Comparison of ENCODE assay signal across 11 cellular contexts in the genomic region with DNA sequence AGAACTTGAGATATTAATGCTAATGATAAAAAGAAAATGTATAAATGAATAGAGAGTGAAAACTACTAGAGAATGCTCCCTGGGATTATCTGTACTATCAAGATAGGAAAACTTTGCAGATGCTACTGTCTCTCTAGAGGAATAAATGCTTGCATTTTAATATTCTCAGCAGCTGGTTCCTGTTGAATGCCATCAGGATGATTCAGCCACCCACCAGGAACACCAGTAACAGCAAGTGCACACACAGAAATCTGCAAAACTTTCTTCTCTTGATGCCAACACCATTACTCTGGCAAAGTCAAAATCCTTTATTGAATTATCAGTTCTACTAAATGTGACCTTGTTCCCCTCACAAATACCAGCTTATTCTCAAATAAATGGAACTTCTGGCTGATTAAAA.
A peak's percentile ranks its signal among the peaks of the same experiment; 100 is the strongest.
DNase-seq lines count a peak whose midpoint lies in the region; ATAC-seq, FAIRE-seq and TF ChIP-seq lines count a peak whose summit lies in the region.
"Had no signal": no experiment of that assay in that cellular context is flagged by ENCODE, and none has a peak within 500 bp of the region (broad histone marks: within the 10 kb centered on the region; RNA-seq: fewer than 3 reads in every experiment).

No MANE protein-coding gene starts in this region.

- H3K4me1 ChIP-seq in A549 (peaks cover 15% of the 10 kb centered on the region), suprapubic skin (peaks cover 13% of the 10 kb centered on the region)

- no peak for FAIRE-seq in A549 (lab: Jason Lieb, UNC)
- FAIRE-seq: small intestine had no signal

- peak; percentile 45 to 50; a peak in 2 of 6 replicates for ATAC-seq in A549
- ATAC-seq in HG02981 (IDR thresholded peaks at IDR 0.05; ENCODE audit: unreplicated experiment) = no peak
- no peak for ATAC-seq in GM18870 (IDR thresholded peaks at IDR 0.05; ENCODE audit: unreplicated experiment)

- H3K9me3 ChIP-seq in A549 (no peaks in the 10 kb centered on the region), suprapubic skin (no peaks in the 10 kb centered on the region)

- in situ Hi-C loops in brain microvascular endothelial cell (cut with HindIII; ENCODE audit: low pct_ligation_motif_present, low sequenced_read_pairs) = no loop called here

- H3K36me3 ChIP-seq in brain microvascular endothelial cell (replicated peaks) = no peaks in the 10 kb centered on the region
- no peaks in the 10 kb centered on the region for H3K36me3 ChIP-seq in suprapubic skin

- DNase-seq in A549 (ENCODE audit: low read depth in 1 of 2, low spot score in 1 of 2) = no peak
- DNase-seq in HT1080 (ENCODE audit: low read depth) = peak; percentile 68
- peak; percentile 67 for DNase-seq in brain microvascular endothelial cell
- peak; percentile 73 for DNase-seq in iris pigment epithelial cell (ENCODE audit: low read depth)
- DNase-seq in suprapubic skin (ENCODE audit: low spot score in 2 of 2) = no peak
- no peak for DNase-seq in NCI-H2081 treated with DMSO at 0.1 percent for 48 hours (lab: John Stamatoyannopoulos, UW)
- DNase-seq: activated naive CD8-positive, alpha-beta T cell treated with anti-CD3 and anti-CD28 coated beads for 36 hours; small intestine; T-helper 2 cell had no signal

- no peaks in the 10 kb centered on the region for H3K27me3 ChIP-seq in brain microvascular endothelial cell (replicated peaks)
- no peaks in the 10 kb centered on the region for H3K27me3 ChIP-seq in suprapubic skin

- H3K27ac ChIP-seq in A549 (no peak overlapping the region), brain microvascular endothelial cell (no peak overlapping the region), suprapubic skin (no peak overlapping the region)

- TF ChIP-seq POLR2A in A549 (IDR thresholded peaks at IDR 0.05; ENCODE audit: low read length) (no peak), suprapubic skin (IDR thresholded peaks at IDR 0.05) (no peak)

- CTCF ChIA-PET in A549 (lab: Yijun Ruan, JAX) = interaction anchor here (1.2 to 7.8 kb wide), 3 partner anchors 10 to 38 kb away, joined by 3 to 35 read pairs (median 7); no protein-coding TSS in a partner anchor

- TF ChIP-seq EP300 in A549 (IDR thresholded peaks at IDR 0.05) = no peak
- TF ChIP-seq EP300 in suprapubic skin (IDR thresholded peaks at IDR 0.05) = no peak

- TF ChIP-seq RAD21 in A549 (conservative IDR thresholded peaks at IDR 0.05 in 1 of 2, IDR thresholded peaks at IDR 0.05 in 1 of 2) = no peak

- POLR2A ChIA-PET in A549 (lab: Yijun Ruan, JAX) = no interaction called here

- TF ChIP-seq CTCF in A549 (IDR thresholded peaks at IDR 0.05) (no peak), brain microvascular endothelial cell (IDR thresholded peaks at IDR 0.05; ENCODE audit: low read depth, low read length, missing control alignments) (no peak), suprapubic skin (IDR thresholded peaks at IDR 0.05) (no peak)

- H3K4me3 ChIP-seq in A549 (no peak overlapping the region), brain microvascular endothelial cell (ENCODE audit: low read depth, low read length) (no peak overlapping the region), suprapubic skin (no peak overlapping the region)

- peak overlapping the region; percentile 15; the same call in 1 of the 3 replicates for H3K4me2 ChIP-seq in A549

TF ChIP-seq in A549, 52 proteins besides CTCF, POLR2A, EP300 and RAD21:
- TF ChIP-seq FOXS1 (CRISPR knock-in tag; IDR thresholded peaks at IDR 0.05) (no peak), GATA3 (IDR thresholded peaks at IDR 0.05; ENCODE audit: borderline replicate concordance) (no peak), SREBF2 (IDR thresholded peaks at IDR 0.05) (no peak), PHF8 (IDR thresholded peaks at IDR 0.05; ENCODE audit: borderline replicate concordance, low read depth) (no peak), SMC3 (IDR thresholded peaks at IDR 0.05) (no peak), HOXB5 (CRISPR knock-in tag; IDR thresholded peaks at IDR 0.05) (no peak), MYC (IDR thresholded peaks at IDR 0.05; ENCODE audit: borderline replicate concordance, low read length) (no peak), POLR2AphosphoS2 (conservative IDR thresholded peaks at IDR 0.05; ENCODE audit: low read length) (no peak), NPAS2 (CRISPR knock-in tag; IDR thresholded peaks at IDR 0.05; ENCODE audit: borderline replicate concordance) (no peak), CBX8 (IDR thresholded peaks at IDR 0.05) (no peak), EHMT2 (IDR thresholded peaks at IDR 0.05; ENCODE audit: low read depth) (no peak), FOSL2 (IDR thresholded peaks at IDR 0.05) (no peak), FOSL2 (CRISPR knock-in tag; IDR thresholded peaks at IDR 0.05) (no peak), HOXA7 (CRISPR knock-in tag; IDR thresholded peaks at IDR 0.05) (no peak), RFX5 (IDR thresholded peaks at IDR 0.05) (no peak)
- TF ChIP-seq, protein P1, sequence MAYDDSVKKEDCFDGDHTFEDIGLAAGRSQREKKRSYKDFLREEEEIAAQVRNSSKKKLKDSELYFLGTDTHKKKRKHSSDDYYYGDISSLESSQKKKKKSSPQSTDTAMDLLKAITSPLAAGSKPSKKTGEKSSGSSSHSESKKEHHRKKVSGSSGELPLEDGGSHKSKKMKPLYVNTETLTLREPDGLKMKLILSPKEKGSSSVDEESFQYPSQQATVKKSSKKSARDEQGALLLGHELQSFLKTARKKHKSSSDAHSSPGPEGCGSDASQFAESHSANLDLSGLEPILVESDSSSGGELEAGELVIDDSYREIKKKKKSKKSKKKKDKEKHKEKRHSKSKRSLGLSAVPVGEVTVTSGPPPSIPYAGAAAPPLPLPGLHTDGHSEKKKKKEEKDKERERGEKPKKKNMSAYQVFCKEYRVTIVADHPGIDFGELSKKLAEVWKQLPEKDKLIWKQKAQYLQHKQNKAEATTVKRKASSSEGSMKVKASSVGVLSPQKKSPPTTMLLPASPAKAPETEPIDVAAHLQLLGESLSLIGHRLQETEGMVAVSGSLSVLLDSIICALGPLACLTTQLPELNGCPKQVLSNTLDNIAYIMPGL (CRISPR knock-in tag; IDR thresholded peaks at IDR 0.05; ENCODE audit: borderline replicate concordance) = no peak
- TF ChIP-seq, protein P2, sequence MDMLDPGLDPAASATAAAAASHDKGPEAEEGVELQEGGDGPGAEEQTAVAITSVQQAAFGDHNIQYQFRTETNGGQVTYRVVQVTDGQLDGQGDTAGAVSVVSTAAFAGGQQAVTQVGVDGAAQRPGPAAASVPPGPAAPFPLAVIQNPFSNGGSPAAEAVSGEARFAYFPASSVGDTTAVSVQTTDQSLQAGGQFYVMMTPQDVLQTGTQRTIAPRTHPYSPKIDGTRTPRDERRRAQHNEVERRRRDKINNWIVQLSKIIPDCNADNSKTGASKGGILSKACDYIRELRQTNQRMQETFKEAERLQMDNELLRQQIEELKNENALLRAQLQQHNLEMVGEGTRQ (IDR thresholded peaks at IDR 0.05) = no peak
- TF ChIP-seq, protein P3, sequence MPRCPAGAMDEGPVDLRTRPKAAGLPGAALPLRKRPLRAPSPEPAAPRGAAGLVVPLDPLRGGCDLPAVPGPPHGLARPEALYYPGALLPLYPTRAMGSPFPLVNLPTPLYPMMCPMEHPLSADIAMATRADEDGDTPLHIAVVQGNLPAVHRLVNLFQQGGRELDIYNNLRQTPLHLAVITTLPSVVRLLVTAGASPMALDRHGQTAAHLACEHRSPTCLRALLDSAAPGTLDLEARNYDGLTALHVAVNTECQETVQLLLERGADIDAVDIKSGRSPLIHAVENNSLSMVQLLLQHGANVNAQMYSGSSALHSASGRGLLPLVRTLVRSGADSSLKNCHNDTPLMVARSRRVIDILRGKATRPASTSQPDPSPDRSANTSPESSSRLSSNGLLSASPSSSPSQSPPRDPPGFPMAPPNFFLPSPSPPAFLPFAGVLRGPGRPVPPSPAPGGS (IDR thresholded peaks at IDR 0.05) = no peak
- TF ChIP-seq, protein P4, sequence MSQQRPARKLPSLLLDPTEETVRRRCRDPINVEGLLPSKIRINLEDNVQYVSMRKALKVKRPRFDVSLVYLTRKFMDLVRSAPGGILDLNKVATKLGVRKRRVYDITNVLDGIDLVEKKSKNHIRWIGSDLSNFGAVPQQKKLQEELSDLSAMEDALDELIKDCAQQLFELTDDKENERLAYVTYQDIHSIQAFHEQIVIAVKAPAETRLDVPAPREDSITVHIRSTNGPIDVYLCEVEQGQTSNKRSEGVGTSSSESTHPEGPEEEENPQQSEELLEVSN (IDR thresholded peaks at IDR 0.05; ENCODE audit: borderline replicate concordance, low read depth) = no peak
- TF ChIP-seq, protein P5, sequence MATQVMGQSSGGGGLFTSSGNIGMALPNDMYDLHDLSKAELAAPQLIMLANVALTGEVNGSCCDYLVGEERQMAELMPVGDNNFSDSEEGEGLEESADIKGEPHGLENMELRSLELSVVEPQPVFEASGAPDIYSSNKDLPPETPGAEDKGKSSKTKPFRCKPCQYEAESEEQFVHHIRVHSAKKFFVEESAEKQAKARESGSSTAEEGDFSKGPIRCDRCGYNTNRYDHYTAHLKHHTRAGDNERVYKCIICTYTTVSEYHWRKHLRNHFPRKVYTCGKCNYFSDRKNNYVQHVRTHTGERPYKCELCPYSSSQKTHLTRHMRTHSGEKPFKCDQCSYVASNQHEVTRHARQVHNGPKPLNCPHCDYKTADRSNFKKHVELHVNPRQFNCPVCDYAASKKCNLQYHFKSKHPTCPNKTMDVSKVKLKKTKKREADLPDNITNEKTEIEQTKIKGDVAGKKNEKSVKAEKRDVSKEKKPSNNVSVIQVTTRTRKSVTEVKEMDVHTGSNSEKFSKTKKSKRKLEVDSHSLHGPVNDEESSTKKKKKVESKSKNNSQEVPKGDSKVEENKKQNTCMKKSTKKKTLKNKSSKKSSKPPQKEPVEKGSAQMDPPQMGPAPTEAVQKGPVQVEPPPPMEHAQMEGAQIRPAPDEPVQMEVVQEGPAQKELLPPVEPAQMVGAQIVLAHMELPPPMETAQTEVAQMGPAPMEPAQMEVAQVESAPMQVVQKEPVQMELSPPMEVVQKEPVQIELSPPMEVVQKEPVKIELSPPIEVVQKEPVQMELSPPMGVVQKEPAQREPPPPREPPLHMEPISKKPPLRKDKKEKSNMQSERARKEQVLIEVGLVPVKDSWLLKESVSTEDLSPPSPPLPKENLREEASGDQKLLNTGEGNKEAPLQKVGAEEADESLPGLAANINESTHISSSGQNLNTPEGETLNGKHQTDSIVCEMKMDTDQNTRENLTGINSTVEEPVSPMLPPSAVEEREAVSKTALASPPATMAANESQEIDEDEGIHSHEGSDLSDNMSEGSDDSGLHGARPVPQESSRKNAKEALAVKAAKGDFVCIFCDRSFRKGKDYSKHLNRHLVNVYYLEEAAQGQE (IDR thresholded peaks at IDR 0.05) = no peak

Comparison
In these comparisons a context has a peak if more than half of its experiments do, and no peak if none do; other contexts are left out.
1. ATAC-seq: peak in A549 (2 of 2); none in HG02981 (single experiment) and GM18870 (single experiment).
2. DNase-seq: peak in HT1080 (single experiment), brain microvascular endothelial cell (single experiment) and iris pigment epithelial cell (single experiment); none in A549 (0 of 2), suprapubic skin (0 of 2) and NCI-H2081 treated with DMSO at 0.1 percent for 48 hours (single experiment).